ENCODE assay signal across 10 cellular contexts in genomic region chr9:86406366-86406765, GRCh38. TPM values are rescaled to one million over a fixed set of nuclear protein-coding genes. Genes with fewer than 3 reads are reported as not detected.
DNase-seq lines count a peak whose midpoint lies in the region; TF ChIP-seq lines count a peak whose summit lies in the region.
"Had no signal": no experiment of that assay in that cellular context is flagged by ENCODE, and none has a peak within 500 bp of the region (broad histone marks: within the 10 kb centered on the region; RNA-seq: fewer than 3 reads in every experiment).

No MANE protein-coding gene starts in this region.

- peak overlapping the region; percentile 71 for H3K27ac ChIP-seq in angular gyrus (ENCODE audit: low read depth, low read length)
- H3K27ac ChIP-seq in suprapubic skin = peak overlapping the region; percentile 75
- H3K27ac ChIP-seq in spleen = no peak overlapping the region

- H3K4me1 Mint-ChIP-seq in activated CD4-positive, alpha-beta memory T cell treated with anti-CD3 and anti-CD28 coated beads for 36 hours (ENCODE audit: low read depth) = peaks cover 20% of the 10 kb centered on the region
- H3K4me1 Mint-ChIP-seq in activated CD4-positive, alpha-beta memory T cell treated with anti-CD3 and anti-CD28 coated beads, Interleukin-2, amount 10 ng/mL, durations not matched to agents 7 days and 5 days = peaks cover 3% of the 10 kb centered on the region

- peaks cover 39% of the 10 kb centered on the region for H3K4me1 ChIP-seq in suprapubic skin
- H3K4me1 ChIP-seq in spleen = no peaks in the 10 kb centered on the region

- no peaks in the 10 kb centered on the region for H3K9me3 Mint-ChIP-seq in activated CD4-positive, alpha-beta memory T cell treated with anti-CD3 and anti-CD28 coated beads for 36 hours
- no peaks in the 10 kb centered on the region for H3K9me3 Mint-ChIP-seq in activated CD4-positive, alpha-beta memory T cell treated with anti-CD3 and anti-CD28 coated beads, Interleukin-2, amount 10 ng/mL, durations not matched to agents 7 days and 5 days
- H3K9me3 Mint-ChIP-seq: central memory CD8-positive, alpha-beta T cell had no signal

- TF ChIP-seq CTCF in kidney epithelial cell (IDR thresholded peaks at IDR 0.05; ENCODE audit: insufficient read depth, low read length, poor library complexity, severe bottlenecking) (no peak), suprapubic skin (IDR thresholded peaks at IDR 0.05) (no peak), spleen (IDR thresholded peaks at IDR 0.05 in 8 of 11, conservative IDR thresholded peaks at IDR 0.05 in 3 of 11) (no peak)

- H3K4me3 ChIP-seq in kidney epithelial cell (ENCODE audit: low read depth, low read length) = no peak overlapping the region
- peak overlapping the region; percentile 10 for H3K4me3 ChIP-seq in suprapubic skin
- no peak overlapping the region for H3K4me3 ChIP-seq in spleen

- peaks cover 21% of the 10 kb centered on the region for H3K27me3 Mint-ChIP-seq in activated CD4-positive, alpha-beta memory T cell treated with anti-CD3 and anti-CD28 coated beads for 36 hours
- H3K27me3 Mint-ChIP-seq in activated CD4-positive, alpha-beta memory T cell treated with anti-CD3 and anti-CD28 coated beads, Interleukin-2, amount 10 ng/mL, durations not matched to agents 7 days and 5 days = peaks cover 2% of the 10 kb centered on the region

- POLR2A ChIA-PET in activated CD4-positive, alpha-beta memory T cell treated with anti-CD3 and anti-CD28 coated beads for 36 hours (lab: Charles Lee) = interaction anchor here (1.1 to 1.5 kb wide), 3 partner anchors 53 to 124 kb away, joined by 3 read pairs; partner anchors contain the start of gene ISCA1
- POLR2A ChIA-PET in activated CD4-positive, alpha-beta memory T cell treated with anti-CD3 and anti-CD28 coated beads, Interleukin-2, amount 10 ng/mL, durations not matched to agents 7 days and 5 days (lab: Charles Lee) = interaction anchor here (0.6 kb wide), 1 partner anchor 1303 kb away, joined by 6 read pairs; no protein-coding TSS in a partner anchor

- H3K4me3 Mint-ChIP-seq in activated CD4-positive, alpha-beta memory T cell treated with anti-CD3 and anti-CD28 coated beads for 36 hours = no peak overlapping the region
- no peak overlapping the region for H3K4me3 Mint-ChIP-seq in activated CD4-positive, alpha-beta memory T cell treated with anti-CD3 and anti-CD28 coated beads, Interleukin-2, amount 10 ng/mL, durations not matched to agents 7 days and 5 days
- H3K4me3 Mint-ChIP-seq: central memory CD8-positive, alpha-beta T cell had no signal

- no peak for TF ChIP-seq POLR2A in suprapubic skin (IDR thresholded peaks at IDR 0.05)
- no peak for TF ChIP-seq POLR2A in spleen (IDR thresholded peaks at IDR 0.05)

- H3K27me3 ChIP-seq in kidney epithelial cell (ENCODE audit: control insufficient read depth, insufficient read depth, low read length) = no peaks in the 10 kb centered on the region
- H3K27me3 ChIP-seq in suprapubic skin = no peaks in the 10 kb centered on the region
- peaks cover 0 to 20% (median 0%) of the 10 kb centered on the region in 7 donors for H3K27me3 ChIP-seq in spleen (replicated peaks in 1 of 7)

- H3K9me3 ChIP-seq in suprapubic skin (no peaks in the 10 kb centered on the region), spleen (no peaks in the 10 kb centered on the region)

- no peaks in the 10 kb centered on the region for H3K36me3 Mint-ChIP-seq in activated CD4-positive, alpha-beta memory T cell treated with anti-CD3 and anti-CD28 coated beads for 36 hours
- no peaks in the 10 kb centered on the region for H3K36me3 Mint-ChIP-seq in activated CD4-positive, alpha-beta memory T cell treated with anti-CD3 and anti-CD28 coated beads, Interleukin-2, amount 10 ng/mL, durations not matched to agents 7 days and 5 days (ENCODE audit: low read depth)

- intact Hi-C loops in activated CD4-positive, alpha-beta memory T cell treated with anti-CD3 and anti-CD28 coated beads for 36 hours (cut with micrococcal nuclease) = loop anchor here (1.0 to 10.0 kb wide), 4 partner anchors 52 to 1406 kb away; partner anchors contain the start of genes GAS1, ISCA1 and TUT7
- intact Hi-C loops in spleen (cut with DNase I; ENCODE audit: low total_unique reads) = no loop called here

- TF ChIP-seq EP300 in suprapubic skin (IDR thresholded peaks at IDR 0.05) = no peak

- H3K36me3 ChIP-seq in kidney epithelial cell (ENCODE audit: control insufficient read depth, insufficient read depth, low read length) = no peaks in the 10 kb centered on the region
- no peaks in the 10 kb centered on the region for H3K36me3 ChIP-seq in suprapubic skin
- H3K36me3 ChIP-seq in spleen = no peaks in the 10 kb centered on the region

- CTCF ChIA-PET in activated CD4-positive, alpha-beta memory T cell treated with anti-CD3 and anti-CD28 coated beads for 36 hours (lab: Charles Lee) = interaction anchor here (1.1 to 4.9 kb wide), 2 partner anchors 8 to 10 kb away, joined by 3 to 33 read pairs; no protein-coding TSS in a partner anchor
- CTCF ChIA-PET in activated CD4-positive, alpha-beta memory T cell treated with anti-CD3 and anti-CD28 coated beads, Interleukin-2, amount 10 ng/mL, durations not matched to agents 7 days and 5 days (lab: Charles Lee) = interaction anchor here (1.8 kb wide), 1 partner anchor 8 kb away, joined by 13 read pairs; no protein-coding TSS in a partner anchor

- H3K27ac Mint-ChIP-seq in activated CD4-positive, alpha-beta memory T cell treated with anti-CD3 and anti-CD28 coated beads for 36 hours = peak overlapping the region; percentile 40
- H3K27ac Mint-ChIP-seq in activated CD4-positive, alpha-beta memory T cell treated with anti-CD3 and anti-CD28 coated beads, Interleukin-2, amount 10 ng/mL, durations not matched to agents 7 days and 5 days = no peak overlapping the region

- DNase-seq in activated CD4-positive, alpha-beta memory T cell treated with anti-CD3 and anti-CD28 coated beads for 36 hours = no peak
- no peak for DNase-seq in activated CD4-positive, alpha-beta memory T cell treated with anti-CD3 and anti-CD28 coated beads, Interleukin-2, amount 10 ng/mL, durations not matched to agents 7 days and 5 days
- peak; percentile 45 for DNase-seq in kidney epithelial cell (ENCODE audit: low read depth)
- DNase-seq in suprapubic skin (ENCODE audit: low spot score in 2 of 2) = no peak
- DNase-seq in spleen = no peak
- DNase-seq in NCI-H526 (lab: John Stamatoyannopoulos, UW) = no peak
- DNase-seq in cerebellar cortex (ENCODE audit: low spot score) = no peak
- DNase-seq: AML-193 had no signal

- 28% methylated on average over 4 of the region's 4 CpGs for WGBS in suprapubic skin
- WGBS in spleen, 5 donors = 60 to 80% (median 69%) methylated on average over 4 of the region's 4 CpGs

RNA-seq across cellular contexts. Expression of gene TUT7, which starts 52.2 kb away (rescaled TPM):
- 10 to 100 TPM; 50.7 to 56.8 TPM for total RNA-seq in activated CD4-positive, alpha-beta memory T cell treated with anti-CD3 and anti-CD28 coated beads for 36 hours
- 10 to 100 TPM; 59.3 to 63.1 TPM for total RNA-seq in activated CD4-positive, alpha-beta memory T cell treated with anti-CD3 and anti-CD28 coated beads, Interleukin-2, amount 10 ng/mL, durations not matched to agents 7 days and 5 days
- total RNA-seq in kidney epithelial cell = 25.9 and 26.4 TPM in 2 replicates
- 100 to 1,000 TPM in 1 of 4 donors, 10 to 100 TPM in 3; 64.4 to 147 (median 82.1) TPM for total RNA-seq in suprapubic skin
- total RNA-seq in spleen = 100 to 1,000 TPM in 2 of 7 donors, 10 to 100 TPM in 5; 52.6 to 119 (median 63.0) TPM
- polyA plus RNA-seq in spleen = 10 to 100 TPM; 17.9 to 20.8 (median 20.1) TPM

Comparison
In these comparisons a context has a peak if more than half of its experiments do, and no peak if none do; other contexts are left out.
1. H3K27ac ChIP-seq: peak in angular gyrus (single experiment) and suprapubic skin (single experiment); none in spleen (0 of 8).